Comparison of ENCODE assay signal across 9 cellular contexts in genomic region chr11:12377824-12378593, GRCh38. TPM values are rescaled to one million over a fixed set of nuclear protein-coding genes. Genes with fewer than 3 reads are reported as not detected.
DNase-seq lines count a peak whose midpoint lies in the region.
"Had no signal": no experiment of that assay in that cellular context is flagged by ENCODE, and none has a peak within 500 bp of the region (broad histone marks: within the 10 kb centered on the region; RNA-seq: fewer than 3 reads in every experiment).

No MANE protein-coding gene starts in this region.

- H3K4me3 ChIP-seq in SJCRH30 = peak overlapping the region; percentile 95
- H3K4me3 ChIP-seq in stomach smooth muscle (ENCODE audit: low read length in 2 of 2) = peak overlapping the region; percentile 60 to 87
- H3K4me3 ChIP-seq: BLaER1 treated with 17β-estradiol and CSF1 and Interleukin-3, amounts not matched to agents 10 nM and 100 nM had no signal

- H3K36me3 ChIP-seq in SJCRH30 (no peaks in the 10 kb centered on the region), stomach smooth muscle (ENCODE audit: control insufficient read depth in 2 of 2, insufficient read depth in 2 of 2, low read length in 2 of 2) (peaks cover 3 to 6% of the 10 kb centered on the region in 2 donors)
- H3K36me3 ChIP-seq: BLaER1 treated with 17β-estradiol and CSF1 and Interleukin-3, amounts not matched to agents 10 nM and 100 nM had no signal

- H3K4me1 ChIP-seq in SJCRH30 = peaks cover 6% of the 10 kb centered on the region; the same call in 1 of the 2 replicates
- peaks cover 31% of the 10 kb centered on the region for H3K4me1 ChIP-seq in stomach smooth muscle (ENCODE audit: control insufficient read depth, insufficient read depth, low read length)

- DNase-seq in NCI-H82 (lab: John Stamatoyannopoulos, UW) (peak; percentile 66), NCI-H82 treated with DMSO at 0.1 percent for 48 hours (lab: John Stamatoyannopoulos, UW; ENCODE audit: unreplicated experiment) (no peak), SJCRH30 (peak; percentile 84 to 86), dedifferentiated amniotic fluid mesenchymal stem cell (ENCODE audit: extremely low spot score) (peak; percentile 73), UCSD-AML1 (lab: John Stamatoyannopoulos, UW; ENCODE audit: unreplicated experiment) (no peak), GDM1 (lab: John Stamatoyannopoulos, UW) (no peak)

- H3K9me3 ChIP-seq in SJCRH30 (replicated peaks) = peaks cover 3% of the 10 kb centered on the region; the same call in 1 of the 2 replicates
- H3K9me3 ChIP-seq in stomach smooth muscle (ENCODE audit: control insufficient read depth in 2 of 2, low read length in 2 of 2) = no peaks in the 10 kb centered on the region

- H3K9ac ChIP-seq in stomach smooth muscle (ENCODE audit: low read length in 2 of 2) = peak overlapping the region; percentile 78 to 99
- H3K9ac ChIP-seq: BLaER1 treated with 17β-estradiol and CSF1 and Interleukin-3, amounts not matched to agents 10 nM and 100 nM had no signal

- H3K27me3 ChIP-seq in SJCRH30 (no peaks in the 10 kb centered on the region), layer of hippocampus (ENCODE audit: control insufficient read depth, insufficient read depth, low read length) (no peaks in the 10 kb centered on the region), stomach smooth muscle (ENCODE audit: control insufficient read depth in 1 of 2, insufficient read depth in 2 of 2, low read length in 2 of 2) (no peaks in the 10 kb centered on the region)
- H3K27me3 ChIP-seq: BLaER1 treated with 17β-estradiol and CSF1 and Interleukin-3, amounts not matched to agents 10 nM and 100 nM had no signal

- H3K27ac ChIP-seq in SJCRH30 = peak overlapping the region; percentile 86
- peak overlapping the region; percentile 77 for H3K27ac ChIP-seq in layer of hippocampus (ENCODE audit: low read depth, low read length)
- H3K27ac ChIP-seq in stomach smooth muscle (ENCODE audit: low read length) = peak overlapping the region; percentile 97
- H3K27ac ChIP-seq: BLaER1 treated with 17β-estradiol and CSF1 and Interleukin-3, amounts not matched to agents 10 nM and 100 nM had no signal

RNA-seq across cellular contexts. Expression of gene PARVA, which starts 0.6 kb away (rescaled TPM):
- total RNA-seq in SJCRH30 (2014; rRNA removed; shearing (Covaris generic)) = 43.9 and 45.0 TPM in 2 replicates

Comparison
In these comparisons a context has a peak if more than half of its experiments do, and no peak if none do; other contexts are left out.
1. DNase-seq: peak in NCI-H82 (single experiment), SJCRH30 (2 of 2) and dedifferentiated amniotic fluid mesenchymal stem cell (single experiment); none in NCI-H82 treated with DMSO at 0.1 percent for 48 hours (single experiment), UCSD-AML1 (single experiment) and GDM1 (single experiment).
2. Peak in every context shown above with its lines, with median percentiles within 50 percentile points of each other: H3K27ac ChIP-seq.